ENCODE assay signal across 8 cellular contexts in genomic region chr18:76524900-76525698, GRCh38. TPM values are rescaled to one million over a fixed set of nuclear protein-coding genes. Genes with fewer than 3 reads are reported as not detected.
DNase-seq lines count a peak whose midpoint lies in the region; ATAC-seq and TF ChIP-seq lines count a peak whose summit lies in the region.

No MANE protein-coding gene starts in this region.

- no peaks in the 10 kb centered on the region for H3K9me3 ChIP-seq in Peyer's patch
- H3K9me3 ChIP-seq in esophagus squamous epithelium, result no peaks in the 10 kb centered on the region

- TF ChIP-seq POLR2A in Peyer's patch (IDR thresholded peaks at IDR 0.05), result no peak
- no peak for TF ChIP-seq POLR2A in esophagus squamous epithelium (IDR thresholded peaks at IDR 0.05)

- DNase-seq in stimulated activated naive CD8-positive, alpha-beta T cell treated with anti-CD3 and anti-CD28 coated beads, Interleukin-15, Interleukin-2, amounts not matched to agents 100 U/mL and 50 U/mL, for 24 hours, result no peak
- DNase-seq in Peyer's patch, result no peak
- DNase-seq in esophagus squamous epithelium (lab: John Stamatoyannopoulos, UW), result no peak
- DNase-seq in KBM-7, result no peak
- DNase-seq in NK-92 (lab: John Stamatoyannopoulos, UW; ENCODE audit: unreplicated experiment), result no peak
- DNase-seq in stimulated activated CD8-positive, alpha-beta memory T cell treated with anti-CD3 and anti-CD28 coated beads, Interleukin-4, amount 100 ng/mL, for 48 hours, result no peak

- H3K36me3 ChIP-seq in Peyer's patch (no peaks in the 10 kb centered on the region), esophagus squamous epithelium (no peaks in the 10 kb centered on the region)

- H3K36me3 Mint-ChIP-seq in stimulated activated naive CD8-positive, alpha-beta T cell treated with anti-CD3 and anti-CD28 coated beads, Interleukin-15, Interleukin-2, amounts not matched to agents 100 ng/mL and 50 ng/mL, for 24 hours (ENCODE audit: low read depth), result no peaks in the 10 kb centered on the region
- no peaks in the 10 kb centered on the region for H3K36me3 Mint-ChIP-seq in nephron (ENCODE audit: low read depth)

- H3K4me1 ChIP-seq in Peyer's patch, result peaks cover 0 to 5% (median 0%) of the 10 kb centered on the region in 4 donors
- peaks cover 0 to 32% (median 10%) of the 10 kb centered on the region in 3 donors for H3K4me1 ChIP-seq in esophagus squamous epithelium

- H3K9me3 Mint-ChIP-seq in stimulated activated naive CD8-positive, alpha-beta T cell treated with anti-CD3 and anti-CD28 coated beads, Interleukin-15, Interleukin-2, amounts not matched to agents 100 ng/mL and 50 ng/mL, for 24 hours, result no peaks in the 10 kb centered on the region
- H3K9me3 Mint-ChIP-seq in nephron, result no peaks in the 10 kb centered on the region

- H3K27ac Mint-ChIP-seq in stimulated activated naive CD8-positive, alpha-beta T cell treated with anti-CD3 and anti-CD28 coated beads, Interleukin-15, Interleukin-2, amounts not matched to agents 100 ng/mL and 50 ng/mL, for 24 hours, result no peak overlapping the region
- H3K27ac Mint-ChIP-seq in nephron, result peak overlapping the region; percentile 86 to 92 (median 89)

- in situ Hi-C loops in KBM-7 (cut with MboI; ENCODE audit: low pct_unique_long_range_greater_than_20kb, low sequenced_read_pairs), result no loop called here

- ATAC-seq in stimulated activated naive CD8-positive, alpha-beta T cell treated with anti-CD3 and anti-CD28 coated beads, Interleukin-15, Interleukin-2, amounts not matched to agents 100 U/mL and 50 U/mL, for 24 hours, result no peak

- H3K4me1 Mint-ChIP-seq in stimulated activated naive CD8-positive, alpha-beta T cell treated with anti-CD3 and anti-CD28 coated beads, Interleukin-15, Interleukin-2, amounts not matched to agents 100 ng/mL and 50 ng/mL, for 24 hours (ENCODE audit: low read depth), result peaks cover 13% of the 10 kb centered on the region
- H3K4me1 Mint-ChIP-seq in nephron, result peaks cover 54% of the 10 kb centered on the region

- TF ChIP-seq CTCF in Peyer's patch (IDR thresholded peaks at IDR 0.05) (no peak), esophagus squamous epithelium (IDR thresholded peaks at IDR 0.05) (no peak), nephron (IDR thresholded peaks at IDR 0.05; ENCODE audit: unreplicated experiment in 3 of 3) (no peak)

- 24 to 25% methylated on average over 20 of the region's 20 CpGs for WGBS in esophagus squamous epithelium, 2 donors

- H3K27ac ChIP-seq in Peyer's patch (peak overlapping the region; percentile 51 to 72 (median 59)), esophagus squamous epithelium (peak overlapping the region; percentile 13 to 68 (median 56))

- H3K4me3 ChIP-seq in Peyer's patch (peak overlapping the region in 3 of 4 donors; percentile 12 to 34 (median 31)), esophagus squamous epithelium (peak overlapping the region in 3 of 4 donors; percentile 38 to 53 (median 38))

- intact Hi-C loops in esophagus squamous epithelium (cut with DNase I), result no loop called here

- H3K27me3 ChIP-seq in Peyer's patch (no peaks in the 10 kb centered on the region), esophagus squamous epithelium (peaks cover 0 to 18% (median 0%) of the 10 kb centered on the region in 4 donors)

- peak overlapping the region; percentile 18 for H3K4me3 Mint-ChIP-seq in stimulated activated naive CD8-positive, alpha-beta T cell treated with anti-CD3 and anti-CD28 coated beads, Interleukin-15, Interleukin-2, amounts not matched to agents 100 ng/mL and 50 ng/mL, for 24 hours
- peak overlapping the region; percentile 77 to 87 (median 84) for H3K4me3 Mint-ChIP-seq in nephron

- peaks cover 44% of the 10 kb centered on the region for H3K27me3 Mint-ChIP-seq in stimulated activated naive CD8-positive, alpha-beta T cell treated with anti-CD3 and anti-CD28 coated beads, Interleukin-15, Interleukin-2, amounts not matched to agents 100 ng/mL and 50 ng/mL, for 24 hours
- H3K27me3 Mint-ChIP-seq in nephron (ENCODE audit: low read depth), result peaks cover 3% of the 10 kb centered on the region

RNA-seq across cellular contexts. Expression of gene ZNF516, which starts 30.1 kb away (rescaled TPM):
- total RNA-seq in Peyer's patch (10 to 100 TPM; 19.8 to 39.6 (median 25.7) TPM), esophagus squamous epithelium (10 to 100 TPM; 18.0 to 23.9 (median 19.2) TPM)
